1 cellular context compared by ENCODE assay signal in the genomic region with DNA sequence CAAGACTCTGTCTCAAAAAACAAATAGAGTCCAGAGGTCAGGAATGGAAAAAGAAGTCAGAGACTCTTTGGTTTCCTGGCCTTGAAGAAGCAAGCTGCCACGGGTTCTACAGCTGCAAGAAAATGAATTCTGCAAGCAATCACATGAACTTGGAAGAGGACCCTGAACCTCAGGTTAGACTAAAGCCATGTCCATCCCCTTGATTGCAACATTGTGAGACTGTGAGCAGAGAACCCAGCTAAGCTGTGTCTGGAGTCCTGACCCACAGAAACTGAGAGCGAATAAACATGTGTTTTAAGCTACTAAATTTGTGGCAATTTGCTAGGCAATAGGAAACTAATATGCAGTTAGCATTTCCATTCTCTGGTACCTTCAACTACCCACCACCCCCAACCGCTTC.
TF ChIP-seq lines count a peak whose summit lies in the region.

No MANE protein-coding gene starts in this region.

TF ChIP-seq in HepG2, 621 proteins besides CTCF, POLR2A, EP300 and RAD21:
- TF ChIP-seq EZH2 (conservative IDR thresholded peaks at IDR 0.05; ENCODE audit: low read depth, low read length), result no peak
- TF ChIP-seq ETV6 (CRISPR knock-in tag; conservative IDR thresholded peaks at IDR 0.05), result no peak
- no peak for TF ChIP-seq PAWR (CRISPR knock-in tag; IDR thresholded peaks at IDR 0.05; ENCODE audit: borderline replicate concordance)
- no peak for TF ChIP-seq PRMT3 (CRISPR knock-in tag; IDR thresholded peaks at IDR 0.05; ENCODE audit: borderline replicate concordance, low read depth)
- TF ChIP-seq ZNF20 (CRISPR knock-in tag; IDR thresholded peaks at IDR 0.05), result no peak
- TF ChIP-seq HNF4A (CRISPR knock-in tag; IDR thresholded peaks at IDR 0.05), result peak; percentile 80
- 0 out of 2 replicates have a peak, but pooled peaks have one; percentile 15 for TF ChIP-seq SP5 (CRISPR knock-in tag; IDR thresholded peaks at IDR 0.05; ENCODE audit: borderline replicate concordance, low read depth)
- TF ChIP-seq RARA (CRISPR knock-in tag; IDR thresholded peaks at IDR 0.05), result peak; percentile 32; the same call in 1 of the 2 replicates
- TF ChIP-seq HNF4G (IDR thresholded peaks at IDR 0.05; ENCODE audit: borderline replicate concordance, low read depth, low read length), result peak; percentile 69
- no peak for TF ChIP-seq HNF4G (CRISPR knock-in tag; IDR thresholded peaks at IDR 0.05; ENCODE audit: borderline replicate concordance, low read depth)
- no peak for TF ChIP-seq RELA (CRISPR knock-in tag; IDR thresholded peaks at IDR 0.05)
- TF ChIP-seq NR2F6 (IDR thresholded peaks at IDR 0.05), result no peak
- TF ChIP-seq NR2F6 (CRISPR knock-in tag; IDR thresholded peaks at IDR 0.05), result peak; percentile 11; the same call in 1 of the 2 replicates
- TF ChIP-seq SP4 (CRISPR knock-in tag; IDR thresholded peaks at IDR 0.05), result 0 out of 2 replicates have a peak, but pooled peaks have one; percentile 31
- peak; percentile 92 for TF ChIP-seq CEBPB (IDR thresholded peaks at IDR 0.05; ENCODE audit: borderline replicate concordance, low read depth, low read length)
- no peak for TF ChIP-seq ONECUT2 (CRISPR knock-in tag; IDR thresholded peaks at IDR 0.05)
- no peak for TF ChIP-seq FOXM1 (CRISPR knock-in tag; IDR thresholded peaks at IDR 0.05)
- TF ChIP-seq ZFP82 (CRISPR knock-in tag; IDR thresholded peaks at IDR 0.05; ENCODE audit: borderline replicate concordance), result no peak
- no peak for TF ChIP-seq ZNF468 (CRISPR knock-in tag; IDR thresholded peaks at IDR 0.05)
- TF ChIP-seq, protein P1, sequence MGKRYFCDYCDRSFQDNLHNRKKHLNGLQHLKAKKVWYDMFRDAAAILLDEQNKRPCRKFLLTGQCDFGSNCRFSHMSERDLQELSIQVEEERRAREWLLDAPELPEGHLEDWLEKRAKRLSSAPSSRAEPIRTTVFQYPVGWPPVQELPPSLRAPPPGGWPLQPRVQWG (CRISPR knock-in tag; IDR thresholded peaks at IDR 0.05; ENCODE audit: borderline replicate concordance, low read depth), result no peak
- TF ChIP-seq BCL6 (CRISPR knock-in tag; IDR thresholded peaks at IDR 0.05), result peak; percentile 41; the same call in 1 of the 2 replicates
- peak; percentile 21; the same call in 1 of the 2 replicates for TF ChIP-seq ARID5B (CRISPR knock-in tag; IDR thresholded peaks at IDR 0.05)
- TF ChIP-seq ZNF292 (CRISPR knock-in tag; IDR thresholded peaks at IDR 0.05; ENCODE audit: borderline replicate concordance, low read depth), result 0 out of 2 replicates have a peak, but pooled peaks have one; percentile 38
- TF ChIP-seq CEBPG (CRISPR knock-in tag; IDR thresholded peaks at IDR 0.05), result peak; percentile 91
- peak; percentile 46 for TF ChIP-seq SKI (IDR thresholded peaks at IDR 0.05; ENCODE audit: partially characterized antibody)
- TF ChIP-seq ZNF331 (CRISPR knock-in tag; IDR thresholded peaks at IDR 0.05), result peak; percentile 23; the same call in 1 of the 2 replicates
- TF ChIP-seq SAP130 (CRISPR knock-in tag; IDR thresholded peaks at IDR 0.05; ENCODE audit: low read depth), result peak; percentile 38; the same call in 1 of the 2 replicates
- TF ChIP-seq SP140L (CRISPR knock-in tag; IDR thresholded peaks at IDR 0.05; ENCODE audit: borderline replicate concordance), result no peak
